In genomic region chr17:75889454-75889853, GRCh38 we compare ENCODE assay signal across 19 cellular contexts. TPM values are rescaled to one million over a fixed set of nuclear protein-coding genes. Genes with fewer than 3 reads are reported as not detected.
DNase-seq lines count a peak whose midpoint lies in the region; ATAC-seq and TF ChIP-seq lines count a peak whose summit lies in the region.
"Had no signal": no experiment of that assay in that cellular context is flagged by ENCODE, and none has a peak within 500 bp of the region (broad histone marks: within the 10 kb centered on the region; RNA-seq: fewer than 3 reads in every experiment).

No MANE protein-coding gene starts in this region.

- in situ Hi-C loops in mammary epithelial cell (cut with MboI; ENCODE audit: low sequenced_read_pairs in 2 of 2) = loop anchor here in 1 of 2 donors (25.0 kb wide), 1 partner anchor 227 kb away; the partner anchor contains the start of genes RECQL5 and SAP30BP

- no peak overlapping the region for H2AFZ ChIP-seq in mammary epithelial cell (ENCODE audit: low read depth, low read length)

- H3K4me3 Mint-ChIP-seq in MCF 10A (ENCODE audit: unreplicated experiment) = no peak overlapping the region
- no peak overlapping the region for H3K4me3 Mint-ChIP-seq in activated T-cell treated with anti-CD3 and anti-CD28 coated beads, Interleukin-2, amount 50 U/mL, for 72 hours
- H3K4me3 Mint-ChIP-seq: brain; T-helper 2 cell treated with Interferon-gamma antibody and Interleukin-4, amounts not matched to agents 5 μg/mL and 100 μg/mL, for 36 hours had no signal

- H3K4me2 ChIP-seq in mammary epithelial cell (ENCODE audit: insufficient read depth, low read depth, low read length) = no peak overlapping the region

- H3K27ac Mint-ChIP-seq in MCF 10A (ENCODE audit: low read depth, unreplicated experiment) = no peak overlapping the region
- H3K27ac Mint-ChIP-seq in activated T-cell treated with anti-CD3 and anti-CD28 coated beads, Interleukin-2, amount 50 U/mL, for 72 hours = peak overlapping the region; percentile 57

- dilution Hi-C loops in mammary epithelial cell (cut with HindIII; ENCODE audit: low sequenced_read_pairs) = no loop called here

- POLR2A ChIA-PET in MCF 10A (lab: Yijun Ruan, JAX) = interaction anchor here (1.4 to 3.8 kb wide), 2 partner anchors 11 to 222 kb away, joined by 3 to 18 read pairs; partner anchors contain the start of genes RECQL5, SAP30BP and TRIM47

- no peaks in the 10 kb centered on the region for H3K9me3 ChIP-seq in mammary epithelial cell (replicated peaks; ENCODE audit: insufficient read depth, low read length)
- no peaks in the 10 kb centered on the region for H3K9me3 ChIP-seq in Peyer's patch
- H3K9me3 ChIP-seq: left lung, prostate gland had no signal

- H3K4me1 Mint-ChIP-seq in MCF 10A (ENCODE audit: insufficient read depth, unreplicated experiment) = peaks cover 8% of the 10 kb centered on the region
- H3K4me1 Mint-ChIP-seq in activated T-cell treated with anti-CD3 and anti-CD28 coated beads, Interleukin-2, amount 50 U/mL, for 72 hours (ENCODE audit: low read depth) = peaks cover 20% of the 10 kb centered on the region

- peak; percentile 61 to 71 for ATAC-seq in activated T-cell treated with anti-CD3 and anti-CD28 coated beads, Interleukin-2, amount 50 U/mL, for 72 hours (replicated peaks in 1 of 2)
- ATAC-seq in GM19463 (IDR thresholded peaks at IDR 0.05; ENCODE audit: unreplicated experiment) = no peak
- ATAC-seq: left lung, Right ventricle myocardium inferior had no signal

- H3K36me3 Mint-ChIP-seq in MCF 10A (ENCODE audit: insufficient read depth, unreplicated experiment) = peaks cover 21% of the 10 kb centered on the region
- H3K36me3 Mint-ChIP-seq in activated T-cell treated with anti-CD3 and anti-CD28 coated beads, Interleukin-2, amount 50 U/mL, for 72 hours (ENCODE audit: insufficient read depth in 2 of 2) = no peaks in the 10 kb centered on the region
- H3K36me3 Mint-ChIP-seq: brain had no signal

- WGBS in mammary epithelial cell (ENCODE audit: low coverage, missing lambda C conversion rate) = 59% methylated on average over 6 of the region's 6 CpGs
- WGBS in lower leg skin, 2 donors = 69 to 77% methylated on average over 6 of the region's 6 CpGs

- H3K27me3 ChIP-seq in mammary epithelial cell (ENCODE audit: insufficient read depth, low read length) (no peaks in the 10 kb centered on the region), Peyer's patch (no peaks in the 10 kb centered on the region)
- H3K27me3 ChIP-seq: left lung had no signal

- DNase-seq in mammary epithelial cell (peak; percentile 46), MCF 10A (ENCODE audit: unreplicated experiment) (no peak), lower leg skin (ENCODE audit: low spot score in 2 of 2) (no peak), Peyer's patch (no peak)
- peak in 1 of 2 donors; percentile 28 for DNase-seq in activated T-cell treated with anti-CD3 and anti-CD28 coated beads, Interleukin-2, amount 50 U/mL, for 72 hours
- DNase-seq: activated CD4-positive, alpha-beta T cell treated with anti-CD3 and anti-CD28 coated beads, Interleukin-2, amount 50 U/mL, for 4 hours; activated gamma-delta T cell treated with Interleukin-2 at 50 U/mL for 16 hours; COR-L47; left lung; naive B cell; NCI-H2081 treated with DMSO at 0.1 percent for 48 hours; NCI-H774; stimulated activated CD4-positive, alpha-beta T cell treated with anti-CD3 and anti-CD28 coated beads, Interleukin-12 subunit alpha, Interleukin-12 subunit beta, amount 100 ng/mL, for 4 hours; substantia nigra had no signal

- H3K27ac ChIP-seq in mammary epithelial cell (ENCODE audit: insufficient read depth, low read depth, low read length) (no peak overlapping the region), Peyer's patch (no peak overlapping the region)
- H3K27ac ChIP-seq: left lung, prostate gland had no signal

- H3K79me2 ChIP-seq in mammary epithelial cell (ENCODE audit: insufficient read depth, low read length) = peaks cover 3% of the 10 kb centered on the region

- no peak overlapping the region for H3K9ac ChIP-seq in mammary epithelial cell (ENCODE audit: insufficient read depth, low read length)

- TF ChIP-seq POLR2A in lower leg skin (IDR thresholded peaks at IDR 0.05) (no peak), Peyer's patch (IDR thresholded peaks at IDR 0.05) (no peak)

- H4K20me1 ChIP-seq in mammary epithelial cell (ENCODE audit: insufficient read depth, low read length) = no peaks in the 10 kb centered on the region

- H3K4me3 ChIP-seq in mammary epithelial cell (replicated peaks in 1 of 3; ENCODE audit: insufficient read depth in 1 of 3, low read depth in 2 of 3, low read length in 3 of 3) = no peak overlapping the region
- H3K4me3 ChIP-seq in lower leg skin (ENCODE audit: low read depth, poor library complexity, severe bottlenecking) = no peak overlapping the region
- H3K4me3 ChIP-seq in Peyer's patch = no peak overlapping the region
- H3K4me3 ChIP-seq: left lung, prostate gland had no signal

- no peaks in the 10 kb centered on the region for H3K9me3 Mint-ChIP-seq in MCF 10A (ENCODE audit: unreplicated experiment)
- no peaks in the 10 kb centered on the region for H3K9me3 Mint-ChIP-seq in activated T-cell treated with anti-CD3 and anti-CD28 coated beads, Interleukin-2, amount 50 U/mL, for 72 hours
- H3K9me3 Mint-ChIP-seq: naive B cell; T-helper 2 cell treated with Interferon-gamma antibody and Interleukin-4, amounts not matched to agents 5 μg/mL and 100 μg/mL, for 36 hours had no signal

- CTCF ChIA-PET in mammary epithelial cell (lab: Charles Lee; ENCODE audit: low non-redundant PET) = no interaction called here
- CTCF ChIA-PET in MCF 10A (lab: Yijun Ruan, JAX) = interaction anchor here (0.7 to 3.4 kb wide), 3 partner anchors 10 to 521 kb away, joined by 3 to 13 read pairs (median 3); partner anchors contain the start of gene TRIM47

- H3K27me3 Mint-ChIP-seq in MCF 10A (ENCODE audit: insufficient read depth, unreplicated experiment) = no peaks in the 10 kb centered on the region
- H3K27me3 Mint-ChIP-seq in activated T-cell treated with anti-CD3 and anti-CD28 coated beads, Interleukin-2, amount 50 U/mL, for 72 hours (ENCODE audit: low read depth) = no peaks in the 10 kb centered on the region
- H3K27me3 Mint-ChIP-seq: naive B cell had no signal

- BruUV-seq in mammary epithelial cell (replicated peaks; lab: Mats Ljungman, UMichigan) = no TSS peak
- BruUV-seq in MCF 10A (replicated peaks; lab: Mats Ljungman, UMichigan) = no TSS peak

- H3K36me3 ChIP-seq in mammary epithelial cell (ENCODE audit: insufficient read depth, low read length) = no peaks in the 10 kb centered on the region
- peaks cover 0 to 19% (median 0%) of the 10 kb centered on the region in 3 donors for H3K36me3 ChIP-seq in Peyer's patch
- H3K36me3 ChIP-seq: prostate gland had no signal

- no peak for TF ChIP-seq CTCF in mammary epithelial cell (conservative IDR thresholded peaks at IDR 0.05 in 1 of 2, IDR thresholded peaks at IDR 0.05 in 1 of 2; ENCODE audit: extremely low read depth in 1 of 2, insufficient read depth in 1 of 2, low read depth in 1 of 2, low read length in 2 of 2)
- TF ChIP-seq CTCF in MCF 10A (IDR thresholded peaks at IDR 0.05; ENCODE audit: unreplicated experiment) = no peak
- no peak for TF ChIP-seq CTCF in lower leg skin (IDR thresholded peaks at IDR 0.05)
- no peak for TF ChIP-seq CTCF in Peyer's patch (IDR thresholded peaks at IDR 0.05)

- H3K4me1 ChIP-seq in mammary epithelial cell (ENCODE audit: insufficient read depth, low read length) (no peaks in the 10 kb centered on the region), Peyer's patch (peaks cover 0 to 13% (median 0%) of the 10 kb centered on the region in 4 donors)
- H3K4me1 ChIP-seq: prostate gland had no signal

- intact Hi-C loops in mammary epithelial cell (cut with micrococcal nuclease) = no loop called here
- intact Hi-C loops in MCF 10A (cut with micrococcal nuclease) = no loop called here
- intact Hi-C loops in lower leg skin (cut with DNase I; ENCODE audit: low total_unique reads) = no loop called here

RNA-seq across cellular contexts. Expression of gene TRIM65, which starts 7.3 kb away (rescaled TPM):
- 10 to 100 TPM; 19.3 to 20.2 TPM for total RNA-seq in mammary epithelial cell
- polyA plus RNA-seq in mammary epithelial cell = 6.8 TPM
- 25.9 TPM for polyA minus RNA-seq in mammary epithelial cell
- total RNA-seq in MCF 10A (2022) = 15.9 and 17.4 TPM in 2 replicates
- 10 to 100 TPM; 24.0 to 30.7 TPM for total RNA-seq in activated T-cell treated with anti-CD3 and anti-CD28 coated beads, Interleukin-2, amount 50 U/mL, for 72 hours
- 10 to 100 TPM; 23.1 to 36.3 (median 32.2) TPM for total RNA-seq in lower leg skin
- 10 to 100 TPM; 14.0 to 22.7 (median 16.9) TPM for total RNA-seq in Peyer's patch

RNA-seq across cellular contexts. Expression of gene TRIM47, which starts 11.1 kb away (rescaled TPM):
- 10 to 100 TPM; 49.3 to 54.8 TPM for total RNA-seq in mammary epithelial cell
- 33.5 TPM for polyA plus RNA-seq in mammary epithelial cell
- polyA minus RNA-seq in mammary epithelial cell = 44.0 TPM
- 23.6 and 25.7 TPM in 2 replicates for total RNA-seq in MCF 10A (2022)
- total RNA-seq in activated T-cell treated with anti-CD3 and anti-CD28 coated beads, Interleukin-2, amount 50 U/mL, for 72 hours = 10 to 100 TPM; 16.5 to 24.1 TPM
- total RNA-seq in lower leg skin = 10 to 100 TPM; 33.2 to 62.5 (median 41.5) TPM
- total RNA-seq in Peyer's patch = 10 to 100 TPM; 16.5 to 61.4 (median 45.7) TPM

RNA-seq across cellular contexts. Expression of gene MRPL38, which starts 15.2 kb away (rescaled TPM):
- 10 to 100 TPM; 24.0 to 67.6 TPM for total RNA-seq in mammary epithelial cell
- 46.3 TPM for polyA plus RNA-seq in mammary epithelial cell
- polyA minus RNA-seq in mammary epithelial cell = 29.7 TPM
- 97.9 and 111 TPM in 2 replicates for total RNA-seq in MCF 10A (2022)
- total RNA-seq in activated T-cell treated with anti-CD3 and anti-CD28 coated beads, Interleukin-2, amount 50 U/mL, for 72 hours = 100 to 1,000 TPM; 101 to 117 TPM
- total RNA-seq in lower leg skin = 10 to 100 TPM; 36.5 to 64.7 (median 49.0) TPM
- 10 to 100 TPM; 61.1 to 95.7 (median 72.9) TPM for total RNA-seq in Peyer's patch

RNA-seq across cellular contexts. Expression of gene WBP2, which starts 34.3 kb away (rescaled TPM):
- 10 to 100 TPM; 50.2 to 88.0 TPM for total RNA-seq in mammary epithelial cell
- polyA plus RNA-seq in mammary epithelial cell = 42.7 TPM
- 117 TPM for polyA minus RNA-seq in mammary epithelial cell
- total RNA-seq in MCF 10A (2022) = 55.7 and 97.9 TPM in 2 replicates
- total RNA-seq in activated T-cell treated with anti-CD3 and anti-CD28 coated beads, Interleukin-2, amount 50 U/mL, for 72 hours = 100 to 1,000 TPM in 1 of 2 donors, 10 to 100 TPM in 1; 90.2 to 109 TPM
- total RNA-seq in lower leg skin = 100 to 1,000 TPM in 2 of 4 donors, 10 to 100 TPM in 2; 74.2 to 149 (median 93.8) TPM
- 10 to 100 TPM; 45.4 to 61.4 (median 53.7) TPM for total RNA-seq in Peyer's patch

RNA-seq across cellular contexts. Expression of gene UNC13D, which starts 45.2 kb away (rescaled TPM):
- total RNA-seq in mammary epithelial cell = 1 to 10 TPM; 4.8 to 5.8 TPM
- polyA plus RNA-seq in mammary epithelial cell = 1.3 TPM
- polyA minus RNA-seq in mammary epithelial cell = 1.8 TPM
- total RNA-seq in MCF 10A (2022) = 3.5 and 7.6 TPM in 2 replicates
- 10 to 100 TPM; 89.0 to 97.6 TPM for total RNA-seq in activated T-cell treated with anti-CD3 and anti-CD28 coated beads, Interleukin-2, amount 50 U/mL, for 72 hours
- 1 to 10 TPM; 5.0 to 9.1 (median 7.6) TPM for total RNA-seq in lower leg skin
- total RNA-seq in Peyer's patch = 10 to 100 TPM in 3 of 4 donors, 1 to 10 TPM in 1; 8.4 to 45.4 (median 22.2) TPM
